8 cellular contexts compared by ENCODE assay signal in genomic region chr15:34039506-34040123, GRCh38. TPM values are rescaled to one million over a fixed set of nuclear protein-coding genes. Genes with fewer than 3 reads are reported as not detected.
DNase-seq lines count a peak whose midpoint lies in the region; ATAC-seq and TF ChIP-seq lines count a peak whose summit lies in the region.

No MANE protein-coding gene starts in this region.

- H4K20me1 ChIP-seq in DND-41 (ENCODE audit: insufficient read depth, low read length) (no peaks in the 10 kb centered on the region), PC-9 (ENCODE audit: insufficient read depth) (no peaks in the 10 kb centered on the region)

- H3K27ac ChIP-seq in DND-41 (ENCODE audit: low read length): peak overlapping the region; percentile 87
- no peak overlapping the region for H3K27ac ChIP-seq in PC-9
- H3K27ac ChIP-seq in breast epithelium: peak overlapping the region; percentile 90 to 98
- peak overlapping the region in 1 of 2 donors; percentile 35 for H3K27ac ChIP-seq in mucosa of rectum (ENCODE audit: low read depth in 2 of 2, low read length in 2 of 2)
- H3K27ac ChIP-seq in temporal lobe (ENCODE audit: low read depth, low read length): peak overlapping the region; percentile 37

- POLR2A ChIA-PET in PC-9 (lab: Charles Lee; ENCODE audit: unreplicated experiment): interaction anchor here (1.3 kb wide), 1 partner anchor 10 kb away, joined by 5 read pairs; no protein-coding TSS in a partner anchor

- H3K4me3 ChIP-seq in DND-41 (ENCODE audit: low read depth in 1 of 2, low read length in 2 of 2) (peak overlapping the region; percentile 30 to 88; a peak in 3 of 4 replicates), PC-9 (peak overlapping the region; percentile 62), breast epithelium (peak overlapping the region; percentile 71 to 80 (median 73)), mucosa of rectum (ENCODE audit: low read length in 2 of 2) (peak overlapping the region; percentile 58 to 88)

- H3K4me2 ChIP-seq in DND-41 (ENCODE audit: insufficient read depth, low read length): peak overlapping the region; percentile 69
- peak overlapping the region; percentile 90 for H3K4me2 ChIP-seq in PC-9

- H3K27me3 ChIP-seq in DND-41 (ENCODE audit: insufficient read depth, low read length, poor library complexity): no peaks in the 10 kb centered on the region
- no peaks in the 10 kb centered on the region for H3K27me3 ChIP-seq in PC-9 (ENCODE audit: insufficient read depth, low read depth)
- no peaks in the 10 kb centered on the region for H3K27me3 ChIP-seq in breast epithelium
- H3K27me3 ChIP-seq in mucosa of rectum (ENCODE audit: control insufficient read depth in 2 of 2, insufficient read depth in 2 of 2, low read length in 2 of 2): no peaks in the 10 kb centered on the region

- peak overlapping the region; percentile 74 for H3K9ac ChIP-seq in DND-41 (ENCODE audit: low read depth, low read length)
- H3K9ac ChIP-seq in mucosa of rectum (ENCODE audit: low read depth in 1 of 2, low read length in 2 of 2): peak overlapping the region; percentile 68 to 78

- TF ChIP-seq POLR2A in breast epithelium (IDR thresholded peaks at IDR 0.05): no peak

- BruUV-seq in PC-9 (replicated peaks; lab: Mats Ljungman, UMichigan): TSS peak; percentile 72

- peak overlapping the region; percentile 97 for H2AFZ ChIP-seq in DND-41 (ENCODE audit: low read depth, low read length)
- peak overlapping the region; percentile 77 for H2AFZ ChIP-seq in PC-9

- intact Hi-C loops in PC-9 (cut with micrococcal nuclease; ENCODE audit: unreplicated experiment): no loop called here
- intact Hi-C loops in breast epithelium (cut with DNase I; ENCODE audit: low total_unique reads): no loop called here

- ATAC-seq in DND-41 (ENCODE audit: insufficient read depth, low read depth): no peak; the same call in 2 of the 3 replicates
- ATAC-seq in GM21825 (IDR thresholded peaks at IDR 0.05; ENCODE audit: unreplicated experiment): peak; percentile 31

- DNase-seq in DND-41 (no peak), PC-9 (no peak), breast epithelium (ENCODE audit: low spot score in 2 of 2) (no peak), UCSD-AML1 (lab: John Stamatoyannopoulos, UW; ENCODE audit: unreplicated experiment) (no peak), HCEC 1CT (no peak)

- H3K36me3 ChIP-seq in DND-41 (ENCODE audit: insufficient read depth, low read length) (no peaks in the 10 kb centered on the region), PC-9 (ENCODE audit: low read depth) (no peaks in the 10 kb centered on the region), breast epithelium (no peaks in the 10 kb centered on the region), mucosa of rectum (ENCODE audit: control insufficient read depth in 2 of 2, insufficient read depth in 2 of 2, low read length in 2 of 2) (no peaks in the 10 kb centered on the region)

- no peaks in the 10 kb centered on the region for H3F3A ChIP-seq in PC-9 (ENCODE audit: insufficient read depth, low read depth)

- H3K9me3 ChIP-seq in DND-41 (ENCODE audit: insufficient read depth, low read length, severe bottlenecking) (no peaks in the 10 kb centered on the region), PC-9 (ENCODE audit: insufficient read depth, low read depth) (no peaks in the 10 kb centered on the region), breast epithelium (no peaks in the 10 kb centered on the region), mucosa of rectum (ENCODE audit: control insufficient read depth in 2 of 2, low read length in 2 of 2) (no peaks in the 10 kb centered on the region)

- H3K4me1 ChIP-seq in DND-41 (ENCODE audit: insufficient read depth, low read length) (peaks cover 21% of the 10 kb centered on the region), PC-9 (replicated peaks; ENCODE audit: insufficient read depth) (peaks cover 7% of the 10 kb centered on the region; the same call in 1 of the 2 replicates), breast epithelium (no peaks in the 10 kb centered on the region), mucosa of rectum (ENCODE audit: control insufficient read depth in 2 of 2, insufficient read depth in 2 of 2, low read length in 2 of 2) (peaks cover 9 to 11% of the 10 kb centered on the region in 2 donors)

- CTCF ChIA-PET in PC-9 (lab: Charles Lee): interaction anchor here (0.6 kb wide), 1 partner anchor 23 kb away, joined by 7 read pairs; no protein-coding TSS in a partner anchor

- H3K79me2 ChIP-seq in DND-41 (ENCODE audit: insufficient read depth, low read length): no peaks in the 10 kb centered on the region
- H3K79me2 ChIP-seq in PC-9 (ENCODE audit: low read depth): peaks cover 5% of the 10 kb centered on the region

- TF ChIP-seq CTCF in DND-41 (IDR thresholded peaks at IDR 0.05; ENCODE audit: borderline replicate concordance, extremely low read depth, low read length, poor library complexity, severe bottlenecking) (no peak), PC-9 (conservative IDR thresholded peaks at IDR 0.05) (no peak), breast epithelium (IDR thresholded peaks at IDR 0.05) (no peak)

- no peaks in the 10 kb centered on the region for H3K9me2 ChIP-seq in PC-9 (ENCODE audit: insufficient read depth)

RNA-seq across cellular contexts. Expression of gene AVEN, which starts 0.6 kb away (rescaled TPM):
- 8.7 and 11.3 TPM in 2 replicates for total RNA-seq in PC-9 (2021)
- 10 to 100 TPM; 13.5 to 18.4 (median 13.8) TPM for total RNA-seq in breast epithelium
- total RNA-seq in temporal lobe: 5.7 TPM
